20 cellular contexts compared by ENCODE assay signal in the genomic region with DNA sequence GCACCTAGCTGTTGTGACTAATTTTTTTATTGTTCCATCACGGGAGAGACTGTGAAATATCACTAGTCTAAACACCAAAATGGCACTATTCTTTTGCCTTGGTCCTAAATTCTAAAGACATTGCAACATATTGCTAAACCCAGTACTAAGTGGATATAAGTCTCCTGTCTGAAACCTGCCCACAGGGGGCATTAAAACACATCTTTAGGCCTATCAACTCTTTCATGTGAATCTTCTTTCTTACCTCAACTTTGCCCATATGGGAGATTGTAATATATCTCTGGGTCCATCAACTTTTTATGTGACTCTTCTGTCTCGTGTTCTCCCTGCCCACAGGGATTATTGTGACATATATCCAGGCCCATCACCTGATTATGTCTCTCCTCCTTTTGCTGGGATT.
DNase-seq lines count a peak whose midpoint lies in the region; ATAC-seq and TF ChIP-seq lines count a peak whose summit lies in the region.
"Had no signal": no experiment of that assay in that cellular context is flagged by ENCODE, and none has a peak within 500 bp of the region (broad histone marks: within the 10 kb centered on the region; RNA-seq: fewer than 3 reads in every experiment).

No MANE protein-coding gene starts in this region.

- DNase-seq in stimulated activated CD4-positive, alpha-beta T cell treated with anti-CD3 and anti-CD28 coated beads, Interleukin-15, amount 100 ng/mL, for 24 hours: peak; percentile 1
- no peak for DNase-seq in stimulated activated CD4-positive, alpha-beta T cell treated with anti-CD3 and anti-CD28 coated beads, Interleukin-4, amount 100 ng/mL, for 1 hour
- DNase-seq in NCI-H69 (lab: John Stamatoyannopoulos, UW) (peak; percentile 1), erythroblast (lab: John Stamatoyannopoulos, UW) (peak; percentile 43 to 54), right lobe of liver (no peak), nephron progenitor cell (no peak), stomach (no peak)
- DNase-seq: Calu3, DMS79 treated with DMSO at 0.1 percent for 48 hours, GF-D8, NCI-H2029 treated with DMSO at 0.1 percent for 48 hours, NCI-H446 treated with DMSO at 0.1 percent for 48 hours, NCI-H526, OCI-M1, Peyer's patch, SHP77 treated with DMSO at 0.1 percent for 48 hours had no signal

- H3K27ac ChIP-seq in right lobe of liver (no peak overlapping the region), stomach (no peak overlapping the region)
- H3K27ac ChIP-seq: C4-2B, HL-60, Peyer's patch had no signal

- H3K27ac Mint-ChIP-seq in nephron progenitor cell: no peak overlapping the region
- H3K27ac Mint-ChIP-seq: IgD-negative memory B cell had no signal

- H3K27me3 ChIP-seq in right lobe of liver (no peaks in the 10 kb centered on the region), stomach (no peaks in the 10 kb centered on the region)
- H3K27me3 ChIP-seq: Peyer's patch had no signal

- no peak for TF ChIP-seq EP300 in stomach (IDR thresholded peaks at IDR 0.05)

- no peaks in the 10 kb centered on the region for H3K9me3 Mint-ChIP-seq in nephron progenitor cell
- H3K9me3 Mint-ChIP-seq: IgD-negative memory B cell had no signal

- no peaks in the 10 kb centered on the region for H3K4me1 Mint-ChIP-seq in nephron progenitor cell
- H3K4me1 Mint-ChIP-seq: IgD-negative memory B cell had no signal

- H3K4me3 ChIP-seq in right lobe of liver: no peak overlapping the region
- H3K4me3 ChIP-seq in stomach: no peak overlapping the region
- H3K4me3 ChIP-seq: Peyer's patch had no signal

- TF ChIP-seq CTCF in right lobe of liver (IDR thresholded peaks at IDR 0.05): no peak
- TF ChIP-seq CTCF in nephron progenitor cell (IDR thresholded peaks at IDR 0.05): no peak
- no peak for TF ChIP-seq CTCF in stomach (IDR thresholded peaks at IDR 0.05)

- no CpG with 5 or more reads among the region's 2 CpGs for WGBS in right lobe of liver (ENCODE audit: insufficient coverage, low coverage, low lambda C conversion rate, missing lambda C conversion rate)
- 42 to 67% (median 63%) methylated on average over 2 of the region's 2 CpGs; no CpG with 5 or more reads in 2 of the 5 donors for WGBS in stomach, 5 donors

- no peaks in the 10 kb centered on the region for H3K9me3 ChIP-seq in right lobe of liver
- H3K9me3 ChIP-seq in stomach: no peaks in the 10 kb centered on the region
- H3K9me3 ChIP-seq: Peyer's patch had no signal

- H3K36me3 ChIP-seq in right lobe of liver (no peaks in the 10 kb centered on the region), stomach (no peaks in the 10 kb centered on the region)
- H3K36me3 ChIP-seq: Peyer's patch had no signal

- intact Hi-C loops in right lobe of liver (cut with DNase I): no loop called here
- intact Hi-C loops in stomach (cut with DNase I; ENCODE audit: low total_unique reads): no loop called here

- H3K4me1 ChIP-seq in right lobe of liver (no peaks in the 10 kb centered on the region), stomach (no peaks in the 10 kb centered on the region)
- H3K4me1 ChIP-seq: Peyer's patch had no signal

- H3K4me3 Mint-ChIP-seq in nephron progenitor cell: no peak overlapping the region
- H3K4me3 Mint-ChIP-seq: IgD-negative memory B cell had no signal

- ATAC-seq in right lobe of liver: no peak
- ATAC-seq: HCT116 had no signal

- no peak for TF ChIP-seq POLR2A in erythroblast (IDR thresholded peaks at IDR 0.05; ENCODE audit: low read length)
- TF ChIP-seq POLR2A in right lobe of liver (IDR thresholded peaks at IDR 0.05): no peak
- TF ChIP-seq POLR2A in stomach (IDR thresholded peaks at IDR 0.05): no peak

- no peaks in the 10 kb centered on the region for H3K36me3 Mint-ChIP-seq in nephron progenitor cell (ENCODE audit: low read depth)
- H3K36me3 Mint-ChIP-seq: IgD-negative memory B cell had no signal

- no peaks in the 10 kb centered on the region for H3K27me3 Mint-ChIP-seq in nephron progenitor cell (ENCODE audit: low read depth, poor library complexity)
- H3K27me3 Mint-ChIP-seq: IgD-negative memory B cell had no signal

Comparison
In these comparisons a context has a peak if more than half of its experiments do, and no peak if none do; other contexts are left out.
1. DNase-seq: peak in stimulated activated CD4-positive, alpha-beta T cell treated with anti-CD3 and anti-CD28 coated beads, Interleukin-15, amount 100 ng/mL, for 24 hours (single experiment), NCI-H69 (single experiment) and erythroblast (2 of 2); none in stimulated activated CD4-positive, alpha-beta T cell treated with anti-CD3 and anti-CD28 coated beads, Interleukin-4, amount 100 ng/mL, for 1 hour (single experiment), right lobe of liver (0 of 3), nephron progenitor cell (single experiment) and stomach (single experiment).